ENCODE assay signal across 8 cellular contexts in the genomic region with DNA sequence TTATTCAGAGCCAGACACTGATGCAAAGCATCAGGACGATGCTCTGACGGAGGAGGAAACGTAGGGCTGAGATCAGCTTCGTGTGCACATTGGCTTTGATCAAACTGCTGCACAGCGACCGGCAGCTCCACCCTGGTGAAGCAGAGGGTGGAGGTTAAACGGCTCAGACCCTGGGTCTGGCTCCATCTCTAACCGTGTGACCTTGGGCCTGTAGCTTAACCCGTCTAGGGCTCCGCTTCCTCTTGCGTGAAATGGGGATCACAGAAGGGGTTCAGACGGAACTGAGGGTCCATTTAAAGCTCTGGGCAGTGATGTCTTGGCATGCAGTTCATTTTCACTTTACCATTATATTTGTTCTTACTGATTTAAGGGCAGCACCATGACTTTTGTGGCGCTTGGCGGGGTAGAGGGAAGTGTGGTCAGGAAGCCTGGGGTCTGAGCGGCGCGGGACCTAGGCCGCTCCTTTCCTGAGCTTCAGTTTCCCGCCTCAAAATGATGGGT. TPM values are rescaled to one million over a fixed set of nuclear protein-coding genes. Genes with fewer than 3 reads are reported as not detected.
DNase-seq lines count a peak whose midpoint lies in the region; ATAC-seq, FAIRE-seq and TF ChIP-seq lines count a peak whose summit lies in the region.

No MANE protein-coding gene starts in this region.

- peak overlapping the region; percentile 100 for H2AFZ ChIP-seq in GM12878 (ENCODE audit: control insufficient read depth, low read depth, low read length)

- H3K9me3 ChIP-seq in SK-N-MC (ENCODE audit: low read depth, low read length) (no peaks in the 10 kb centered on the region), GM12878 (replicated peaks; ENCODE audit: control insufficient read depth, insufficient read depth, low read length) (no peaks in the 10 kb centered on the region)

- TF ChIP-seq CTCF in GM12878 (IDR thresholded peaks at IDR 0.05 in 2 of 3, conservative IDR thresholded peaks at IDR 0.05 in 1 of 3; ENCODE audit: control insufficient read depth in 2 of 3, extremely low read depth in 1 of 3, insufficient read depth in 1 of 3, low read depth in 3 of 3, low read length in 3 of 3): no peak

- intact Hi-C loops in GM12878 (cut with micrococcal nuclease; ENCODE audit: unreplicated experiment): loop anchor here (5.0 to 10.0 kb wide), 3 partner anchors 53 to 1350 kb away; partner anchors contain the start of genes MROH8, RBM39 and RPN2

- H3K27ac ChIP-seq in SK-N-MC (peak overlapping the region; percentile 96), GM12878 (ENCODE audit: control insufficient read depth, insufficient read depth) (peak overlapping the region; percentile 96)

- no peak for TF ChIP-seq RAD21 in GM12878 (IDR thresholded peaks at IDR 0.05; ENCODE audit: insufficient read depth, low read depth, low read length)

- TF ChIP-seq POLR2A in GM12878 (IDR thresholded peaks at IDR 0.05; ENCODE audit: low read depth, low read length): no peak

- no peaks in the 10 kb centered on the region for H4K20me1 ChIP-seq in GM12878 (ENCODE audit: control insufficient read depth, insufficient read depth)

- H3K4me1 ChIP-seq in GM12878 (ENCODE audit: control insufficient read depth, insufficient read depth, low read length): peaks cover 16% of the 10 kb centered on the region

- POLR2A ChIA-PET in GM12878 (lab: Charles Lee): interaction anchor here (0.9 to 3.9 kb wide), 6 partner anchors 18 to 1142 kb away, joined by 3 to 17 read pairs (median 4); partner anchors contain the start of genes MROH8 and RPN2

- CTCF ChIA-PET in GM12878 (lab: Yijun Ruan, JAX): interaction anchor here (0.7 to 1.4 kb wide), 7 partner anchors 8 to 259 kb away, joined by 3 to 6 read pairs (median 5); partner anchors contain the start of genes MROH8 and RPN2

- DNase-seq in activated T-cell treated with anti-CD3 and anti-CD28 coated beads for 1 hour (ENCODE audit: low read depth) (peak; percentile 5), SK-N-MC (ENCODE audit: low read depth, low spot score) (no peak), GM12878 (ENCODE audit: low read depth, low spot score) (no peak), islet precursor cell (peak; percentile 57), glomerular visceral epithelial cell (ENCODE audit: extremely low spot score) (no peak)
- no peak for DNase-seq in activated T-cell treated with anti-CD3 and anti-CD28 coated beads, Interleukin-2, amount 50 U/mL, for 48 hours
- peak; percentile 13 to 15 for DNase-seq in stimulated activated CD4-positive, alpha-beta T cell treated with anti-CD3 and anti-CD28 coated beads, Interleukin-4, amount 100 ng/mL, for 4 hours

- in situ Hi-C loops in GM12878 (cut with MboI): no loop called here

- no peaks in the 10 kb centered on the region for H3K27me3 ChIP-seq in GM12878 (replicated peaks in 1 of 2; ENCODE audit: control insufficient read depth in 2 of 2, insufficient read depth in 2 of 2, low read length in 1 of 2)

- peak overlapping the region; percentile 72 for H3K4me2 ChIP-seq in GM12878 (ENCODE audit: control insufficient read depth, insufficient read depth)

- ATAC-seq in HG03103 (IDR thresholded peaks at IDR 0.05; ENCODE audit: low read depth, unreplicated experiment) (peak; percentile 13), GM12878 (peak; percentile 63)

- H3K4me3 ChIP-seq in SK-N-MC (peak overlapping the region; percentile 82), GM12878 (peak overlapping the region; percentile 69)

- peaks cover 47% of the 10 kb centered on the region for H3K79me2 ChIP-seq in GM12878 (ENCODE audit: control insufficient read depth, insufficient read depth, low read length)

- FAIRE-seq in GM12878 (lab: Jason Lieb, UNC): no peak

- peak overlapping the region; percentile 97 for H3K9ac ChIP-seq in SK-N-MC (ENCODE audit: insufficient read length)
- peak overlapping the region; percentile 92 for H3K9ac ChIP-seq in GM12878 (ENCODE audit: control insufficient read depth, insufficient read depth, low read length)

- 2% methylated on average over 19 of the region's 19 CpGs for WGBS in GM12878 (ENCODE audit: insufficient coverage, insufficient replicate concordance, low lambda C conversion rate, missing lambda C conversion rate)

- RAD21 ChIA-PET in GM12878 (lab: Charles Lee; ENCODE audit: unreplicated experiment): interaction anchor here (1.3 to 1.4 kb wide), 4 partner anchors 12 to 87 kb away, joined by 3 to 7 read pairs (median 3); no protein-coding TSS in a partner anchor

- BruUV-seq in GM12878 (replicated peaks; lab: Mats Ljungman, UMichigan): no TSS peak

- no peak for TF ChIP-seq EP300 in GM12878 (IDR thresholded peaks at IDR 0.05; ENCODE audit: borderline replicate concordance in 1 of 2, control insufficient read depth in 1 of 2, low read depth in 2 of 2, low read length in 2 of 2)

- SMC1A ChIA-PET in GM12878 (lab: Charles Lee; ENCODE audit: uncharacterized antibody, unreplicated experiment): interaction anchor here (1.0 to 1.4 kb wide), 5 partner anchors 8 to 101 kb away, joined by 3 to 5 read pairs (median 3); no protein-coding TSS in a partner anchor

- peaks cover 36% of the 10 kb centered on the region for H3K36me3 ChIP-seq in SK-N-MC (ENCODE audit: insufficient read depth, low read length)
- H3K36me3 ChIP-seq in GM12878 (ENCODE audit: control insufficient read depth in 2 of 2, insufficient read depth in 2 of 2, low read length in 1 of 2): no peaks in the 10 kb centered on the region

TF ChIP-seq in GM12878, 131 proteins besides CTCF, POLR2A, EP300 and RAD21 (continues in another document):
- TF ChIP-seq ESRRA (IDR thresholded peaks at IDR 0.05; ENCODE audit: low read length) (0 out of 2 replicates have a peak, but pooled peaks have one; percentile 26), NFXL1 (IDR thresholded peaks at IDR 0.05; ENCODE audit: borderline replicate concordance) (no peak), CBX5 (IDR thresholded peaks at IDR 0.05; ENCODE audit: low read depth) (no peak), CUX1 (IDR thresholded peaks at IDR 0.05; ENCODE audit: insufficient replicate concordance, low read depth, low read length) (no peak), SPI1 (IDR thresholded peaks at IDR 0.05; ENCODE audit: borderline replicate concordance, insufficient read depth, low read depth, low read length) (peak; percentile 26; the same call in 1 of the 2 replicates), CBX3 (IDR thresholded peaks at IDR 0.05; ENCODE audit: borderline replicate concordance, low read depth) (no peak)

RNA-seq across cellular contexts. Expression of gene RBL1, which starts 0.6 kb away (rescaled TPM):
- 63.5 and 68.4 TPM in 2 replicates for total RNA-seq in GM12878 (2013; cell fraction: nucleolus; rRNA removed)
- total RNA-seq in GM12878 (2014; rRNA removed) (38.2 and 51.1 TPM in 2 replicates), GM12878 (2014; rRNA removed; fragmentation: Illumina TruSeq; extraction: Trizol) (26.7 and 27.9 TPM in 2 replicates), GM12878 (2021) (23.8 and 28.1 TPM in 2 replicates)
- 3.6 TPM for polyA plus RNA-seq in GM12878 (2011; ENCODE audit: low read depth)
- polyA plus RNA-seq in GM12878 (2011; rRNA removed) (14.6 and 19.4 TPM in 2 replicates), GM12878 (2014; fragmentation: Illumina TruSeq; extraction: Trizol) (24.6 and 36.3 TPM in 2 replicates), GM12878 (2014; fragmentation: Nextera tagmentation; extraction: Ambion mirVana) (1 to 10 TPM; 4.5 to 4.9 TPM), GM12878 (2014; rRNA removed) (14.7 and 17.5 TPM in 2 replicates), GM12878 (2016; fragmentation: Nextera tagmentation; extraction: Ambion mirVana) (10 to 100 TPM; 25.1 to 25.5 TPM)
- polyA plus RNA-seq in GM12878 (2011; cell fraction: cytosol; rRNA removed): 6.5 and 8.5 TPM in 2 replicates
- 8.9 and 12.4 TPM in 2 replicates for polyA plus RNA-seq in GM12878 (2011; cell fraction: nucleus; rRNA removed)
- polyA plus RNA-seq in GM12878 (2012): 5.6 and 6.5 TPM in 2 replicates
- polyA minus RNA-seq in GM12878 (2011; rRNA and poly(A)+ RNA removed): 11.2 and 19.2 TPM in 2 replicates
- polyA minus RNA-seq in GM12878 (2011; cell fraction: cytosol; rRNA and poly(A)+ RNA removed): 7.8 and 10.7 TPM in 2 replicates
- polyA minus RNA-seq in GM12878 (2011; cell fraction: nucleus; rRNA and poly(A)+ RNA removed): 29.3 and 56.2 TPM in 2 replicates

Comparison
In these comparisons a context has a peak if more than half of its experiments do, and no peak if none do; other contexts are left out.
1. DNase-seq: peak in activated T-cell treated with anti-CD3 and anti-CD28 coated beads for 1 hour (single experiment), islet precursor cell (single experiment) and stimulated activated CD4-positive, alpha-beta T cell treated with anti-CD3 and anti-CD28 coated beads, Interleukin-4, amount 100 ng/mL, for 4 hours (2 of 2); none in activated T-cell treated with anti-CD3 and anti-CD28 coated beads, Interleukin-2, amount 50 U/mL, for 48 hours (0 of 2), SK-N-MC (single experiment), GM12878 (single experiment) and glomerular visceral epithelial cell (single experiment).